ENCODE assay signal across 1 cellular context in genomic region chr14:24149302-24149969, GRCh38.
TF ChIP-seq lines count a peak whose summit lies in the region.

No MANE protein-coding gene starts in this region.

TF ChIP-seq in HepG2, 621 proteins besides CTCF, POLR2A, EP300 and RAD21:
- TF ChIP-seq MAX (IDR thresholded peaks at IDR 0.05) (no peak), ZBTB7A (CRISPR knock-in tag; IDR thresholded peaks at IDR 0.05) (peak; percentile 60; the same call in 1 of the 2 replicates), MNT (IDR thresholded peaks at IDR 0.05) (0 out of 2 replicates have a peak, but pooled peaks have one; percentile 8), JUND (CRISPR knock-in tag; IDR thresholded peaks at IDR 0.05) (peak; percentile 36; the same call in 1 of the 2 replicates), ZNF749 (CRISPR knock-in tag; IDR thresholded peaks at IDR 0.05; ENCODE audit: borderline replicate concordance) (0 out of 2 replicates have a peak, but pooled peaks have one; percentile 43), RBFOX2 (IDR thresholded peaks at IDR 0.05; ENCODE audit: low read depth, low read length) (0 out of 2 replicates have a peak, but pooled peaks have one; percentile 29), TMF1 (CRISPR knock-in tag; IDR thresholded peaks at IDR 0.05; ENCODE audit: low read depth) (peak; percentile 53; the same call in 1 of the 2 replicates), THAP9 (CRISPR knock-in tag; IDR thresholded peaks at IDR 0.05; ENCODE audit: borderline replicate concordance) (0 out of 2 replicates have a peak, but pooled peaks have one; percentile 0), CENPT (CRISPR knock-in tag; IDR thresholded peaks at IDR 0.05; ENCODE audit: low read depth) (0 out of 2 replicates have a peak, but pooled peaks have one; percentile 67), ZNF318 (CRISPR knock-in tag; IDR thresholded peaks at IDR 0.05) (0 out of 2 replicates have a peak, but pooled peaks have one; percentile 68), ZNF251 (CRISPR knock-in tag; IDR thresholded peaks at IDR 0.05) (no peak), ZBTB46 (CRISPR knock-in tag; IDR thresholded peaks at IDR 0.05; ENCODE audit: borderline replicate concordance) (0 out of 2 replicates have a peak, but pooled peaks have one; percentile 28), SPEN (CRISPR knock-in tag; IDR thresholded peaks at IDR 0.05; ENCODE audit: low read depth) (no peak)
